8 cellular contexts compared by ENCODE assay signal in genomic region chr16:89723279-89724250, GRCh38. TPM values are rescaled to one million over a fixed set of nuclear protein-coding genes. Genes with fewer than 3 reads are reported as not detected.
DNase-seq lines count a peak whose midpoint lies in the region; ATAC-seq, FAIRE-seq and TF ChIP-seq lines count a peak whose summit lies in the region.

No MANE protein-coding gene starts in this region.

- no peaks in the 10 kb centered on the region for H3K27me3 ChIP-seq in rectal smooth muscle tissue (ENCODE audit: control insufficient read depth, insufficient read depth, low read length)

- H3K4me3 Mint-ChIP-seq in IgD-negative memory B cell = peak overlapping the region; percentile 92 to 98 (median 94)

- no peak for ATAC-seq in HG02763 (IDR thresholded peaks at IDR 0.05; ENCODE audit: unreplicated experiment)
- ATAC-seq in HG02981 (IDR thresholded peaks at IDR 0.05; ENCODE audit: unreplicated experiment) = no peak

- H3K27ac ChIP-seq in rectal smooth muscle tissue (ENCODE audit: low read depth, low read length) = no peak overlapping the region

- peaks cover 21% of the 10 kb centered on the region for H3K36me3 ChIP-seq in rectal smooth muscle tissue (ENCODE audit: control insufficient read depth, insufficient read depth, low read length)

- TF ChIP-seq CTCF in epithelial cell of proximal tubule (conservative IDR thresholded peaks at IDR 0.05; ENCODE audit: low read depth, low read length) = no peak

- no peak for TF ChIP-seq POLR2A in H54 (IDR thresholded peaks at IDR 0.05; ENCODE audit: low read depth, low read length)

- peak overlapping the region; percentile 95 to 99 (median 96) for H3K27ac Mint-ChIP-seq in IgD-negative memory B cell

- no peaks in the 10 kb centered on the region for H3K27me3 Mint-ChIP-seq in IgD-negative memory B cell

- H3K9ac ChIP-seq in rectal smooth muscle tissue (ENCODE audit: low read length) = no peak overlapping the region

- no peaks in the 10 kb centered on the region for H3K9me3 Mint-ChIP-seq in IgD-negative memory B cell

- H3K4me3 ChIP-seq in epithelial cell of proximal tubule (ENCODE audit: low read depth, low read length) = peak overlapping the region; percentile 69
- H3K4me3 ChIP-seq in rectal smooth muscle tissue (ENCODE audit: low read length) = peak overlapping the region; percentile 70

- FAIRE-seq in H54 (lab: Jason Lieb, UNC) = no peak

- H3K4me1 Mint-ChIP-seq in IgD-negative memory B cell = peaks cover 15 to 22% (median 20%) of the 10 kb centered on the region in 3 donors

- H3K36me3 Mint-ChIP-seq in IgD-negative memory B cell = peaks cover 4% of the 10 kb centered on the region

- peak; percentile 25 for DNase-seq in activated T-cell treated with anti-CD3 and anti-CD28 coated beads for 4 hours
- DNase-seq in epithelial cell of proximal tubule (ENCODE audit: low read depth) = no peak
- no peak for DNase-seq in H54 (ENCODE audit: insufficient read length, low spot score)
- no peak for DNase-seq in AG08396 (ENCODE audit: low spot score)

- peaks cover 14% of the 10 kb centered on the region for H3K4me1 ChIP-seq in rectal smooth muscle tissue (ENCODE audit: control insufficient read depth, insufficient read depth, low read length)

RNA-seq across cellular contexts. Expression of gene ZNF276, which starts 2.2 kb away (rescaled TPM):
- 24.6 TPM for polyA plus RNA-seq in IgD-negative memory B cell
- total RNA-seq in epithelial cell of proximal tubule = 10.1 and 21.6 TPM in 2 replicates

RNA-seq across cellular contexts. Expression of gene VPS9D1, which starts 2.9 kb away (rescaled TPM):
- polyA plus RNA-seq in IgD-negative memory B cell = 1.6 TPM
- total RNA-seq in epithelial cell of proximal tubule = 3.8 and 11.4 TPM in 2 replicates

RNA-seq across cellular contexts. Expression of gene SPATA2L, which starts 22.1 kb away (rescaled TPM):
- 12.7 TPM for polyA plus RNA-seq in IgD-negative memory B cell
- total RNA-seq in epithelial cell of proximal tubule = 16.5 and 39.3 TPM in 2 replicates

RNA-seq across cellular contexts. Expression of gene CDK10, which starts 37.1 kb away (rescaled TPM):
- polyA plus RNA-seq in IgD-negative memory B cell = 24.0 TPM
- total RNA-seq in epithelial cell of proximal tubule = 35.1 and 57.2 TPM in 2 replicates
